In the genomic region with DNA sequence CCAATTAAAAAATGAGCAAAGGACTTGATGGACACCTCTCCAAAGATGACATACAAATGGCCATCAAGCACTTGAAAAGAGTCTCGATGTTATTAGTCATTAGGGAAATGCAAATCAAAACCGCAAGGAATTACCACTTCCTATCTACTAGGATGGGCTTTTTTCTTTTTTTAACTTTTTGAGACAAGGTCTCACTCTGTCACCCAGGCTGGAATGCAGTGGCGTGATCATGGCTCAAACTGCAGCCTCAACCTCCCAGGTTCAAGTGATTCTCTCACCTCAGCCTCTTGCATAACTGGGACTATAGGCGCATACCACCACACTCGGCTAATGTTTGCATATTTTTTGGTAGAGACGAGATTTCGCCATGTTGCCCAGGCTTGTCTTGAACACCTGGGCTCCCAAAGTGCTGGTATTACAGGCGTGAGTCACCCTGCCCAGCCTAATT, we compare ENCODE assay signal across 15 cellular contexts. TPM values are rescaled to one million over a fixed set of nuclear protein-coding genes. Genes with fewer than 3 reads are reported as not detected.
DNase-seq lines count a peak whose midpoint lies in the region; ATAC-seq and TF ChIP-seq lines count a peak whose summit lies in the region.
"Had no signal": no experiment of that assay in that cellular context is flagged by ENCODE, and none has a peak within 500 bp of the region (broad histone marks: within the 10 kb centered on the region; RNA-seq: fewer than 3 reads in every experiment).

No MANE protein-coding gene starts in this region.

- no peaks in the 10 kb centered on the region for H3K4me1 Mint-ChIP-seq in activated naive CD4-positive, alpha-beta T cell treated with anti-CD3 and anti-CD28 coated beads, Interleukin-2, amount 10 ng/mL, durations not matched to agents 7 days and 5 days

- WGBS in adrenal gland, 4 donors, result 75 to 88% (median 84%) methylated on average over 8 of the region's 8 CpGs

- H3K27ac Mint-ChIP-seq in activated naive CD4-positive, alpha-beta T cell treated with anti-CD3 and anti-CD28 coated beads, Interleukin-2, amount 10 ng/mL, durations not matched to agents 7 days and 5 days, result no peak overlapping the region
- H3K27ac Mint-ChIP-seq: activated T-cell treated with anti-CD3 and anti-CD28 coated beads, Interleukin-2, amount 50 U/mL, for 24 hours; T-cell had no signal

- no peaks in the 10 kb centered on the region for H3K36me3 Mint-ChIP-seq in activated naive CD4-positive, alpha-beta T cell treated with anti-CD3 and anti-CD28 coated beads, Interleukin-2, amount 10 ng/mL, durations not matched to agents 7 days and 5 days
- H3K36me3 Mint-ChIP-seq: T-cell had no signal

- DNase-seq in HCEC 1CT (peak; percentile 12), adrenal gland (no peak), HuH-7.5 (ENCODE audit: low spot score) (no peak)
- DNase-seq in activated naive CD4-positive, alpha-beta T cell treated with anti-CD3 and anti-CD28 coated beads, Interleukin-2, amount 10 ng/mL, durations not matched to agents 7 days and 5 days, result no peak
- DNase-seq: activated T-cell treated with anti-CD3 and anti-CD28 coated beads, Interleukin-2, amount 50 U/mL, for 24 hours; DMS79 treated with DMSO at 0.1 percent for 48 hours; H7; NCI-H2107; T-cell; upper lobe of left lung had no signal

- no peaks in the 10 kb centered on the region for H3K36me3 ChIP-seq in adrenal gland (replicated peaks in 1 of 2)
- H3K36me3 ChIP-seq: upper lobe of left lung had no signal

- H3K27me3 Mint-ChIP-seq in activated naive CD4-positive, alpha-beta T cell treated with anti-CD3 and anti-CD28 coated beads, Interleukin-2, amount 10 ng/mL, durations not matched to agents 7 days and 5 days, result peaks cover 3% of the 10 kb centered on the region

- CTCF ChIA-PET in activated naive CD4-positive, alpha-beta T cell treated with anti-CD3 and anti-CD28 coated beads, Interleukin-2, amount 10 ng/mL, durations not matched to agents 7 days and 5 days (lab: Charles Lee), result no interaction called here

- no peak for TF ChIP-seq CTCF in adrenal gland (IDR thresholded peaks at IDR 0.05)

- H3K27ac ChIP-seq in adrenal gland, result no peak overlapping the region
- H3K27ac ChIP-seq: upper lobe of left lung had no signal

- no peaks in the 10 kb centered on the region for H3K4me1 ChIP-seq in adrenal gland (replicated peaks in 1 of 2)
- H3K4me1 ChIP-seq: upper lobe of left lung had no signal

- peak; percentile 67 for ATAC-seq in GM18519 (IDR thresholded peaks at IDR 0.05; ENCODE audit: low FRiP score, unreplicated experiment)
- peak; percentile 49 for ATAC-seq in HG03575 (IDR thresholded peaks at IDR 0.05; ENCODE audit: extremely low read depth, insufficient number of reproducible peaks, low FRiP score, unreplicated experiment)
- ATAC-seq in esophagus mucosa, result peak; percentile 77
- ATAC-seq in GM21737 (IDR thresholded peaks at IDR 0.05; ENCODE audit: unreplicated experiment), result no peak
- ATAC-seq: T-cell had no signal

- H3K27me3 ChIP-seq in adrenal gland, result no peaks in the 10 kb centered on the region
- H3K27me3 ChIP-seq: upper lobe of left lung had no signal

- intact Hi-C loops in adrenal gland (cut with DNase I), result no loop called here

- no peaks in the 10 kb centered on the region for H3K9me3 Mint-ChIP-seq in activated naive CD4-positive, alpha-beta T cell treated with anti-CD3 and anti-CD28 coated beads, Interleukin-2, amount 10 ng/mL, durations not matched to agents 7 days and 5 days
- H3K9me3 Mint-ChIP-seq: activated T-cell treated with anti-CD3 and anti-CD28 coated beads, Interleukin-2, amount 50 U/mL, for 24 hours; nephron; T-cell had no signal

- no peaks in the 10 kb centered on the region for H3K9me3 ChIP-seq in adrenal gland (replicated peaks in 1 of 3)
- H3K9me3 ChIP-seq: upper lobe of left lung had no signal

- H3K4me3 Mint-ChIP-seq in activated naive CD4-positive, alpha-beta T cell treated with anti-CD3 and anti-CD28 coated beads, Interleukin-2, amount 10 ng/mL, durations not matched to agents 7 days and 5 days, result no peak overlapping the region
- H3K4me3 Mint-ChIP-seq: activated T-cell treated with anti-CD3 and anti-CD28 coated beads, Interleukin-2, amount 50 U/mL, for 24 hours; nephron; T-cell had no signal

- H3K4me3 ChIP-seq in adrenal gland, result no peak overlapping the region
- H3K4me3 ChIP-seq: upper lobe of left lung had no signal

- TF ChIP-seq POLR2A in adrenal gland (IDR thresholded peaks at IDR 0.05), result no peak

RNA-seq across cellular contexts. Expression of a gene that starts 13.6 kb away (rescaled TPM):
- total RNA-seq in esophagus mucosa (0.16 TPM), adrenal gland (not detected)
- polyA plus RNA-seq in adrenal gland, result not detected

RNA-seq across cellular contexts. Expression of a gene that starts 17.5 kb away (rescaled TPM):
- total RNA-seq in esophagus mucosa, result 104 TPM
- total RNA-seq in adrenal gland, result 100 to 1,000 TPM; 134 to 244 (median 180) TPM
- polyA plus RNA-seq in adrenal gland, result 100 to 1,000 TPM in 1 of 3 donors, 10 to 100 TPM in 2; 39.7 to 203 (median 48.9) TPM

RNA-seq across cellular contexts. Expression of a gene that starts 25.4 kb away (rescaled TPM):
- total RNA-seq in esophagus mucosa (23.2 TPM), adrenal gland (10 to 100 TPM; 33.3 to 70.1 (median 45.7) TPM)
- polyA plus RNA-seq in adrenal gland, result 10 to 100 TPM; 21.9 to 45.8 (median 41.2) TPM
